In genomic region chr5:135214897-135215616, GRCh38 we compare ENCODE assay signal across 1 cellular context.
TF ChIP-seq lines count a peak whose summit lies in the region.

No MANE protein-coding gene starts in this region.

TF ChIP-seq in SK-N-SH, 30 proteins besides CTCF, POLR2A, EP300 and RAD21 (continued from another document):
- no peak for TF ChIP-seq PBX3 (IDR thresholded peaks at IDR 0.05)
